19 cellular contexts compared by ENCODE assay signal in genomic region chr12:89251326-89252237, GRCh38.
DNase-seq lines count a peak whose midpoint lies in the region; ATAC-seq, FAIRE-seq and TF ChIP-seq lines count a peak whose summit lies in the region.
"Had no signal": no experiment of that assay in that cellular context is flagged by ENCODE, and none has a peak within 500 bp of the region (broad histone marks: within the 10 kb centered on the region; RNA-seq: fewer than 3 reads in every experiment).

No MANE protein-coding gene starts in this region.

- no peak for DNase-seq in left ventricle myocardium inferior
- DNase-seq in cardiac septum (ENCODE audit: low spot score), result no peak
- DNase-seq in HepG2 (ENCODE audit: low spot score), result no peak
- DNase-seq in stimulated activated naive CD8-positive, alpha-beta T cell treated with anti-CD3 and anti-CD28 coated beads, Interleukin-15, amount 100 ng/mL, for 72 hours, result no peak
- DNase-seq in NCI-H187 treated with DMSO at 0.1 percent for 48 hours (lab: John Stamatoyannopoulos, UW), result no peak
- no peak for DNase-seq in WERI-Rb-1
- no peak for DNase-seq in PC-3
- DNase-seq: activated CD4-positive, alpha-beta T cell treated with anti-CD3 and anti-CD28 coated beads for 4 hours; activated effector memory CD4-positive, alpha-beta T cell treated with anti-CD3 and anti-CD28 coated beads, Interleukin-2, amount 50 U/mL, for 16 hours; DMS53; NCI-H2107; NCI-H774; RPMI8226; stomach had no signal

- peak; percentile 92 for FAIRE-seq in TTC549 (lab: Jason Lieb, UNC)
- no peak for FAIRE-seq in HepG2 (lab: Jason Lieb, UNC)

- no peak overlapping the region for H2AFZ ChIP-seq in HepG2 (ENCODE audit: low read length)
- no peak overlapping the region for H2AFZ ChIP-seq in PC-3 (ENCODE audit: low read length)

- H3K9me2 ChIP-seq in PC-3 (replicated peaks; ENCODE audit: low read length), result no peaks in the 10 kb centered on the region

- H3K9ac ChIP-seq in HepG2 (ENCODE audit: insufficient read depth, low read depth, low read length) (no peak overlapping the region), PC-3 (ENCODE audit: low read length) (no peak overlapping the region)
- H3K9ac ChIP-seq: BLaER1 had no signal

- TF ChIP-seq POLR2A in HepG2 (IDR thresholded peaks at IDR 0.05; ENCODE audit: insufficient read depth in 1 of 2, low read depth in 2 of 2, low read length in 2 of 2), result no peak

- no peaks in the 10 kb centered on the region for H3K9me3 ChIP-seq in left ventricle myocardium inferior (replicated peaks)
- H3K9me3 ChIP-seq in HepG2 (ENCODE audit: low read length), result no peaks in the 10 kb centered on the region
- H3K9me3 ChIP-seq in WERI-Rb-1 (ENCODE audit: severe bottlenecking), result no peaks in the 10 kb centered on the region
- no peaks in the 10 kb centered on the region for H3K9me3 ChIP-seq in PC-3 (ENCODE audit: low read length)
- H3K9me3 ChIP-seq: BLaER1, stomach had no signal

- H3K4me3 Mint-ChIP-seq in stimulated activated naive CD8-positive, alpha-beta T cell treated with anti-CD3 and anti-CD28 coated beads, Interleukin-15, amount 100 ng/mL, for 72 hours, result no peak overlapping the region
- H3K4me3 Mint-ChIP-seq: brain, neural crest cell had no signal

- H4K20me1 ChIP-seq in HepG2 (ENCODE audit: insufficient read depth, low read length) (no peaks in the 10 kb centered on the region), PC-3 (ENCODE audit: low read length) (no peaks in the 10 kb centered on the region)
- H4K20me1 ChIP-seq: BLaER1 had no signal

- no peak for TF ChIP-seq RAD21 in HepG2 (CRISPR knock-in tag; IDR thresholded peaks at IDR 0.05)

- BruUV-seq in HepG2 (replicated peaks; lab: Mats Ljungman, UMichigan), result no TSS peak
- BruUV-seq in PC-3 (replicated peaks; lab: Mats Ljungman, UMichigan), result no TSS peak

- intact Hi-C loops in left ventricle myocardium inferior (cut with micrococcal nuclease), result no loop called here
- intact Hi-C loops in cardiac septum (cut with DNase I), result no loop called here
- intact Hi-C loops in HepG2 (cut with micrococcal nuclease; ENCODE audit: unreplicated experiment), result no loop called here
- intact Hi-C loops in PC-3 (cut with micrococcal nuclease), result loop anchor here (5.0 kb wide), 1 partner anchor 96 kb away; no protein-coding TSS in a partner anchor

- POLR2A ChIA-PET in HepG2 (lab: Yijun Ruan, JAX), result interaction anchor here (1.2 kb wide), 1 partner anchor 101 kb away, joined by 3 read pairs; the partner anchor contains the start of gene DUSP6
- POLR2A ChIA-PET in PC-3 (lab: Charles Lee; ENCODE audit: unreplicated experiment), result no interaction called here

- no peak for TF ChIP-seq EP300 in HepG2 (IDR thresholded peaks at IDR 0.05; ENCODE audit: low read depth in 2 of 2, low read length in 2 of 2)
- TF ChIP-seq EP300 in HepG2 (CRISPR knock-in tag; IDR thresholded peaks at IDR 0.05; ENCODE audit: borderline replicate concordance), result no peak

- in situ Hi-C loops in HepG2 (cut with HindIII; ENCODE audit: extremely low pct_ligation_motif_present, low pct_unique_long_range_greater_than_20kb), result no loop called here

- H3K79me2 ChIP-seq in HepG2 (ENCODE audit: insufficient read depth, low read length) (no peaks in the 10 kb centered on the region), PC-3 (ENCODE audit: low read length) (no peaks in the 10 kb centered on the region)

- H3K4me2 ChIP-seq in HepG2 (ENCODE audit: low read depth, low read length) (no peak overlapping the region), PC-3 (ENCODE audit: low read length) (no peak overlapping the region)
- H3K4me2 ChIP-seq: BLaER1 had no signal

- no peak for ATAC-seq in HepG2
- peak; percentile 53 for ATAC-seq in stimulated activated naive CD8-positive, alpha-beta T cell treated with anti-CD3 and anti-CD28 coated beads, Interleukin-15, amount 100 ng/mL, for 72 hours
- ATAC-seq in PC-3, result no peak
- ATAC-seq: left lobe of liver had no signal

- no peaks in the 10 kb centered on the region for H3K27me3 Mint-ChIP-seq in stimulated activated naive CD8-positive, alpha-beta T cell treated with anti-CD3 and anti-CD28 coated beads, Interleukin-15, amount 100 ng/mL, for 72 hours
- H3K27me3 Mint-ChIP-seq: brain had no signal

- no peaks in the 10 kb centered on the region for H3F3A ChIP-seq in PC-3 (ENCODE audit: low read length, unreplicated experiment)

- H3K27ac Mint-ChIP-seq in stimulated activated naive CD8-positive, alpha-beta T cell treated with anti-CD3 and anti-CD28 coated beads, Interleukin-15, amount 100 ng/mL, for 72 hours, result peak overlapping the region in 1 of 2 donors; percentile 54
- H3K27ac Mint-ChIP-seq: brain had no signal

- 49% methylated on average over 6 of the region's 6 CpGs for WGBS in HepG2 (ENCODE audit: low lambda C conversion rate)

- H3K9me3 Mint-ChIP-seq in stimulated activated naive CD8-positive, alpha-beta T cell treated with anti-CD3 and anti-CD28 coated beads, Interleukin-15, amount 100 ng/mL, for 72 hours, result peaks cover 6 to 8% of the 10 kb centered on the region in 2 donors
- H3K9me3 Mint-ChIP-seq: brain had no signal

- CTCF ChIA-PET in HepG2 (lab: Yijun Ruan, JAX; ENCODE audit: low intra/inter-chr PET ratio, low total read pairs), result no interaction called here
- CTCF ChIA-PET in PC-3 (lab: Charles Lee), result no interaction called here

- H3K27me3 ChIP-seq in left ventricle myocardium inferior (ENCODE audit: low read depth) (no peaks in the 10 kb centered on the region), HepG2 (ENCODE audit: control insufficient read depth in 1 of 2, insufficient read depth in 2 of 2, low read length in 2 of 2) (no peaks in the 10 kb centered on the region), WERI-Rb-1 (ENCODE audit: insufficient read depth, low read depth, severe bottlenecking) (no peaks in the 10 kb centered on the region), PC-3 (ENCODE audit: low read length) (no peaks in the 10 kb centered on the region)
- H3K27me3 ChIP-seq: BLaER1, stomach had no signal

- no peak overlapping the region for H3K4me3 ChIP-seq in left ventricle myocardium inferior
- H3K4me3 ChIP-seq in HepG2 (replicated peaks in 1 of 3; ENCODE audit: insufficient read depth in 1 of 3, low read depth in 2 of 3, low read length in 3 of 3), result no peak overlapping the region
- no peak overlapping the region for H3K4me3 ChIP-seq in WERI-Rb-1 (ENCODE audit: low read depth, low read length)
- H3K4me3 ChIP-seq in PC-3 (ENCODE audit: low read length), result no peak overlapping the region
- H3K4me3 ChIP-seq: BLaER1, stomach had no signal

- H3K27ac ChIP-seq in left ventricle myocardium inferior (replicated peaks) (peak overlapping the region; percentile 14), HepG2 (ENCODE audit: extremely low read length, insufficient read depth, low read length) (no peak overlapping the region), WERI-Rb-1 (no peak overlapping the region), PC-3 (ENCODE audit: low read length) (no peak overlapping the region)
- H3K27ac ChIP-seq: BLaER1, stomach had no signal

- TF ChIP-seq CTCF in left ventricle myocardium inferior (IDR thresholded peaks at IDR 0.05; ENCODE audit: borderline replicate concordance), result no peak
- TF ChIP-seq CTCF in HepG2 (CRISPR knock-in tag; IDR thresholded peaks at IDR 0.05), result no peak
- no peak for TF ChIP-seq CTCF in WERI-Rb-1 (IDR thresholded peaks at IDR 0.05; ENCODE audit: low read depth, low read length)
- no peak for TF ChIP-seq CTCF in PC-3 (conservative IDR thresholded peaks at IDR 0.05; ENCODE audit: low read depth, low read length)

- H3K36me3 ChIP-seq in left ventricle myocardium inferior, result no peaks in the 10 kb centered on the region
- no peaks in the 10 kb centered on the region for H3K36me3 ChIP-seq in HepG2 (replicated peaks in 1 of 2; ENCODE audit: control insufficient read depth in 1 of 2, insufficient read depth in 2 of 2, low read length in 2 of 2)
- no peaks in the 10 kb centered on the region for H3K36me3 ChIP-seq in WERI-Rb-1
- no peaks in the 10 kb centered on the region for H3K36me3 ChIP-seq in PC-3 (ENCODE audit: low read depth, low read length)
- H3K36me3 ChIP-seq: BLaER1, stomach had no signal

- peaks cover 33% of the 10 kb centered on the region for H3K4me1 ChIP-seq in left ventricle myocardium inferior
- peaks cover 12% of the 10 kb centered on the region for H3K4me1 ChIP-seq in HepG2 (ENCODE audit: insufficient read depth, low read length)
- peaks cover 39% of the 10 kb centered on the region for H3K4me1 ChIP-seq in PC-3 (ENCODE audit: insufficient read depth, low read length)
- H3K4me1 ChIP-seq: BLaER1 had no signal

- H3K4me1 Mint-ChIP-seq in stimulated activated naive CD8-positive, alpha-beta T cell treated with anti-CD3 and anti-CD28 coated beads, Interleukin-15, amount 100 ng/mL, for 72 hours, result peaks cover 29% of the 10 kb centered on the region

TF ChIP-seq in HepG2, 621 proteins besides CTCF, POLR2A, EP300 and RAD21:
- TF ChIP-seq MAFK (conservative IDR thresholded peaks at IDR 0.05 in 1 of 2, IDR thresholded peaks at IDR 0.05 in 1 of 2; ENCODE audit: low read length in 2 of 2) (peak; percentile 13 to 27; a peak in 2 of 4 replicates), DDIT3 (CRISPR knock-in tag; IDR thresholded peaks at IDR 0.05) (no peak), MAFF (IDR thresholded peaks at IDR 0.05; ENCODE audit: low read depth, low read length) (0 out of 2 replicates have a peak, but pooled peaks have one; percentile 10)
